Comparison of ENCODE assay signal across 14 cellular contexts in the genomic region with DNA sequence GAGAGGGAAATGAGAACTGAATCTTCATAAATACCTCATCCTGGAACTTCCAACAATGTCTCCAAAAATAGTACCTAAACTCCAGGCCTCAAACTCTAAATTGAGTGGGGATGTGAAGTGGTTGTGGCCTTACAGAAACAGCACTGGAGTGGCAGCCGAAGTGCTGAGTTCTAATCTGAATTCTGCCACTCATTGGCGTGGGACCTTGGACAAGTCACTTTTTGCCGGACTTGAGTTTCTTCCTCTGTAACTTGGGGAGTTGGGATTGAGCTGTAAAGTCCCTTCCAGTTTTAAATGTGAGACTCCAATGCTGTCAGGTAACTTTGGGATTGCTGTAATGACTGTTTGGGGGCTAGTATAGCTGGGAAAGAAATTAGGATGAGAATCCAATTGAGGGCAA. TPM values are rescaled to one million over a fixed set of nuclear protein-coding genes. Genes with fewer than 3 reads are reported as not detected.
A peak's percentile ranks its signal among the peaks of the same experiment; 100 is the strongest.
DNase-seq lines count a peak whose midpoint lies in the region; ATAC-seq and TF ChIP-seq lines count a peak whose summit lies in the region.
"Had no signal": no experiment of that assay in that cellular context is flagged by ENCODE, and none has a peak within 500 bp of the region (broad histone marks: within the 10 kb centered on the region; RNA-seq: fewer than 3 reads in every experiment).

No MANE protein-coding gene starts in this region.

- no peak for ATAC-seq in activated naive CD8-positive, alpha-beta T cell treated with anti-CD3 and anti-CD28 coated beads, Interleukin-2, amount 50 U/mL, for 24 hours
- no peak for ATAC-seq in HG02678 (IDR thresholded peaks at IDR 0.05; ENCODE audit: unreplicated experiment)

- H3K4me1 Mint-ChIP-seq in CD14-positive monocyte (peaks cover 74% of the 10 kb centered on the region), nephron progenitor cell (peaks cover 95% of the 10 kb centered on the region)
- peaks cover 92% of the 10 kb centered on the region for H3K4me1 Mint-ChIP-seq in activated naive CD8-positive, alpha-beta T cell treated with anti-CD3 and anti-CD28 coated beads, Interleukin-2, amount 50 U/mL, for 24 hours

- H3K36me3 Mint-ChIP-seq in CD14-positive monocyte (peaks cover 2 to 5% of the 10 kb centered on the region in 2 donors), nephron progenitor cell (ENCODE audit: low read depth) (no peaks in the 10 kb centered on the region)
- H3K36me3 Mint-ChIP-seq in activated naive CD8-positive, alpha-beta T cell treated with anti-CD3 and anti-CD28 coated beads, Interleukin-2, amount 50 U/mL, for 24 hours (ENCODE audit: low read depth) = peaks cover 13% of the 10 kb centered on the region

- no peak overlapping the region for H3K4me3 ChIP-seq in HL-60 (replicated peaks; ENCODE audit: insufficient read depth, low read length)
- H3K4me3 ChIP-seq: cardiac muscle cell, prostate gland had no signal

- no peaks in the 10 kb centered on the region for H3K27me3 ChIP-seq in HL-60 (ENCODE audit: insufficient read depth, poor library complexity, severe bottlenecking)
- H3K27me3 ChIP-seq: cardiac muscle cell had no signal

- H3K27ac ChIP-seq in HL-60 (replicated peaks) = peak overlapping the region; percentile 84
- H3K27ac ChIP-seq: cardiac muscle cell, prostate gland had no signal

- H3K27ac Mint-ChIP-seq in CD14-positive monocyte (peak overlapping the region in 6 of 7 donors; percentile 6 to 96 (median 48)), nephron progenitor cell (peak overlapping the region; percentile 58)
- H3K27ac Mint-ChIP-seq in activated naive CD8-positive, alpha-beta T cell treated with anti-CD3 and anti-CD28 coated beads, Interleukin-2, amount 50 U/mL, for 24 hours = peak overlapping the region; percentile 15

- H3K4me3 Mint-ChIP-seq in CD14-positive monocyte = no peak overlapping the region
- H3K4me3 Mint-ChIP-seq in activated naive CD8-positive, alpha-beta T cell treated with anti-CD3 and anti-CD28 coated beads, Interleukin-2, amount 50 U/mL, for 24 hours = no peak overlapping the region
- no peak overlapping the region for H3K4me3 Mint-ChIP-seq in nephron progenitor cell

- DNase-seq in CD14-positive monocyte (ENCODE audit: low spot score) = no peak
- no peak for DNase-seq in HL-60 (ENCODE audit: low read depth in 1 of 2, low spot score in 1 of 2)
- DNase-seq in activated naive CD8-positive, alpha-beta T cell treated with anti-CD3 and anti-CD28 coated beads, Interleukin-2, amount 50 U/mL, for 24 hours = no peak
- DNase-seq in nephron progenitor cell = no peak
- no peak for DNase-seq in activated gamma-delta T cell treated with Interleukin-2 at 50 U/mL for 16 hours
- no peak for DNase-seq in SHP77 treated with DMSO at 0.1 percent for 48 hours (lab: John Stamatoyannopoulos, UW)
- DNase-seq in activated gamma-delta T cell (lab: John Stamatoyannopoulos, UW) = no peak
- DNase-seq: activated CD4-positive, alpha-beta T cell treated with anti-CD3 and anti-CD28 coated beads for 4 hours; activated effector memory CD4-positive, alpha-beta T cell treated with anti-CD3 and anti-CD28 coated beads, Interleukin-2, amount 50 U/mL, for 16 hours; NCI-H1436 treated with DMSO at 0.1 percent for 48 hours; NCI-H446 had no signal

- intact Hi-C loops in CD14-positive monocyte (cut with micrococcal nuclease) = loop anchor here (5.0 to 10.0 kb wide), 5 partner anchors 33 to 264 kb away; a partner anchor contains a TSS

- TF ChIP-seq CTCF in CD14-positive monocyte (IDR thresholded peaks at IDR 0.05) = no peak
- no peak for TF ChIP-seq CTCF in HL-60 (IDR thresholded peaks at IDR 0.05; ENCODE audit: insufficient read depth, low read length)
- TF ChIP-seq CTCF in nephron progenitor cell (IDR thresholded peaks at IDR 0.05) = no peak

- no peaks in the 10 kb centered on the region for H3K27me3 Mint-ChIP-seq in CD14-positive monocyte (ENCODE audit: low read depth in 3 of 3)
- no peaks in the 10 kb centered on the region for H3K27me3 Mint-ChIP-seq in activated naive CD8-positive, alpha-beta T cell treated with anti-CD3 and anti-CD28 coated beads, Interleukin-2, amount 50 U/mL, for 24 hours
- H3K27me3 Mint-ChIP-seq in nephron progenitor cell (ENCODE audit: low read depth, poor library complexity) = peaks cover 4% of the 10 kb centered on the region

- H3K9me3 Mint-ChIP-seq in CD14-positive monocyte = peaks cover 0 to 4% (median 0%) of the 10 kb centered on the region in 7 donors
- H3K9me3 Mint-ChIP-seq in activated naive CD8-positive, alpha-beta T cell treated with anti-CD3 and anti-CD28 coated beads, Interleukin-2, amount 50 U/mL, for 24 hours = no peaks in the 10 kb centered on the region
- H3K9me3 Mint-ChIP-seq in nephron progenitor cell = no peaks in the 10 kb centered on the region

RNA-seq across cellular contexts. Expression of a gene that starts 10.1 kb away (rescaled TPM):
- 100 to 1,000 TPM; 525 to 548 TPM for polyA plus RNA-seq in CD14-positive monocyte

RNA-seq across cellular contexts. Expression of a gene that starts 59.6 kb away (rescaled TPM):
- polyA plus RNA-seq in CD14-positive monocyte = 1 to 10 TPM; 5.6 to 6.5 TPM
